Comparison of ENCODE assay signal across 11 cellular contexts in genomic region chrX:506341-506740, GRCh38.
"Had no signal": no experiment of that assay in that cellular context is flagged by ENCODE, and none has a peak within 500 bp of the region (broad histone marks: within the 10 kb centered on the region; RNA-seq: fewer than 3 reads in every experiment).

No MANE protein-coding gene starts in this region.

- H3K9me3 ChIP-seq: HAP-1 had no signal

- DNase-seq: GM23248, GOT3, H7, HFFc6, KBM-7 had no signal

- H3K36me3 ChIP-seq: HAP-1 had no signal

- ATAC-seq: HCT116, HepG2 had no signal

- H3K4me3 ChIP-seq: GM23248, HAP-1 had no signal

- H2AFZ ChIP-seq: GM23248 had no signal

- H3K4me1 Mint-ChIP-seq: IgD-negative memory B cell had no signal

- H3K4me1 ChIP-seq: HAP-1 had no signal

- H3K27ac ChIP-seq: GM23248, HL-60, KMS-11 had no signal

- H3K36me3 Mint-ChIP-seq: IgD-negative memory B cell had no signal

- H3K4me3 Mint-ChIP-seq: HFFc6, IgD-negative memory B cell had no signal

- H3K4me2 ChIP-seq: KMS-11 had no signal

- H3K27ac Mint-ChIP-seq: HFFc6 had no signal

- H3K9ac ChIP-seq: GM23248, KMS-11 had no signal
